9 cellular contexts compared by ENCODE assay signal in genomic region chr20:58515240-58516212, GRCh38. TPM values are rescaled to one million over a fixed set of nuclear protein-coding genes. Genes with fewer than 3 reads are reported as not detected.
DNase-seq lines count a peak whose midpoint lies in the region; ATAC-seq, FAIRE-seq and TF ChIP-seq lines count a peak whose summit lies in the region.
"Had no signal": no experiment of that assay in that cellular context is flagged by ENCODE, and none has a peak within 500 bp of the region (broad histone marks: within the 10 kb centered on the region; RNA-seq: fewer than 3 reads in every experiment).

TSS of gene APCDD1L (minus strand) at chr20:58515399. CDS start at chr20:58514707, 692 bp downstream.

- no peaks in the 10 kb centered on the region for H3K4me1 Mint-ChIP-seq in activated CD4-positive, alpha-beta T cell treated with anti-CD3 and anti-CD28 coated beads for 36 hours
- H3K4me1 Mint-ChIP-seq in activated T-cell treated with anti-CD3 and anti-CD28 coated beads, Interleukin-2, amount 50 U/mL, for 72 hours (ENCODE audit: low read depth), result peaks cover 8% of the 10 kb centered on the region

- POLR2A ChIA-PET in activated CD4-positive, alpha-beta T cell treated with anti-CD3 and anti-CD28 coated beads for 36 hours (lab: Charles Lee), result no interaction called here

- CTCF ChIA-PET in activated CD4-positive, alpha-beta T cell treated with anti-CD3 and anti-CD28 coated beads for 36 hours (lab: Charles Lee), result no interaction called here

- peaks cover 0 to 26% (median 18%) of the 10 kb centered on the region in 4 donors for H3K4me1 ChIP-seq in tibial artery

- H3K4me3 Mint-ChIP-seq in activated CD4-positive, alpha-beta T cell treated with anti-CD3 and anti-CD28 coated beads for 36 hours, result no peak within 1 kb of the TSS
- peak within 1 kb of the TSS in 1 of 2 donors; percentile 15 for H3K4me3 Mint-ChIP-seq in activated T-cell treated with anti-CD3 and anti-CD28 coated beads, Interleukin-2, amount 50 U/mL, for 72 hours

- ATAC-seq in activated CD4-positive, alpha-beta T cell treated with anti-CD3 and anti-CD28 coated beads for 36 hours, result no peak
- ATAC-seq in GM18519 (IDR thresholded peaks at IDR 0.05; ENCODE audit: low FRiP score, unreplicated experiment) (no peak), HG02763 (IDR thresholded peaks at IDR 0.05; ENCODE audit: unreplicated experiment) (no peak)
- no peak for ATAC-seq in activated T-cell treated with anti-CD3 and anti-CD28 coated beads, Interleukin-2, amount 50 U/mL, for 72 hours (replicated peaks in 1 of 2)

- H3K27ac Mint-ChIP-seq in activated CD4-positive, alpha-beta T cell treated with anti-CD3 and anti-CD28 coated beads for 36 hours, result no peak within 1 kb of the TSS
- H3K27ac Mint-ChIP-seq in activated T-cell treated with anti-CD3 and anti-CD28 coated beads, Interleukin-2, amount 50 U/mL, for 72 hours, result no peak within 1 kb of the TSS

- H3K27me3 ChIP-seq in bronchial epithelial cell (ENCODE audit: control insufficient read depth, insufficient read depth, low read length) (peaks cover 11% of the 10 kb centered on the region), tibial artery (peaks cover 0 to 10% of the 10 kb centered on the region in 2 donors)

- intact Hi-C loops in activated CD4-positive, alpha-beta T cell treated with anti-CD3 and anti-CD28 coated beads for 36 hours (cut with DNase I, micrococcal nuclease), result no loop called here
- intact Hi-C loops in tibial artery (cut with DNase I; ENCODE audit: low total_unique reads), result no loop called here

- TF ChIP-seq CTCF in bronchial epithelial cell (IDR thresholded peaks at IDR 0.05; ENCODE audit: insufficient read depth, low read length, severe bottlenecking) (no peak), tibial artery (IDR thresholded peaks at IDR 0.05) (no peak)

- H3K9me3 ChIP-seq in tibial artery, result no peaks in the 10 kb centered on the region

- no peaks in the 10 kb centered on the region for H3K36me3 Mint-ChIP-seq in activated CD4-positive, alpha-beta T cell treated with anti-CD3 and anti-CD28 coated beads for 36 hours (ENCODE audit: low read depth)
- no peaks in the 10 kb centered on the region for H3K36me3 Mint-ChIP-seq in activated T-cell treated with anti-CD3 and anti-CD28 coated beads, Interleukin-2, amount 50 U/mL, for 72 hours (ENCODE audit: insufficient read depth in 2 of 2)

- peaks cover 30% of the 10 kb centered on the region for H3K27me3 Mint-ChIP-seq in activated CD4-positive, alpha-beta T cell treated with anti-CD3 and anti-CD28 coated beads for 36 hours
- peaks cover 39% of the 10 kb centered on the region for H3K27me3 Mint-ChIP-seq in activated T-cell treated with anti-CD3 and anti-CD28 coated beads, Interleukin-2, amount 50 U/mL, for 72 hours (ENCODE audit: low read depth)

- no peaks in the 10 kb centered on the region for H3K9me3 Mint-ChIP-seq in activated CD4-positive, alpha-beta T cell treated with anti-CD3 and anti-CD28 coated beads for 36 hours (ENCODE audit: low read depth)
- peaks cover 0 to 3% of the 10 kb centered on the region in 2 donors for H3K9me3 Mint-ChIP-seq in activated T-cell treated with anti-CD3 and anti-CD28 coated beads, Interleukin-2, amount 50 U/mL, for 72 hours

- FAIRE-seq in bronchial epithelial cell (lab: Jason Lieb, UNC), result no peak
- FAIRE-seq: A204.1 had no signal

- H3K4me3 ChIP-seq in bronchial epithelial cell (ENCODE audit: low read depth, low read length) (peak within 1 kb of the TSS; percentile 30), tibial artery (peak within 1 kb of the TSS; percentile 48 to 53)

- H3K36me3 ChIP-seq in bronchial epithelial cell (ENCODE audit: control insufficient read depth, insufficient read depth, low read length) (no peaks in the 10 kb centered on the region), tibial artery (no peaks in the 10 kb centered on the region)

- peak; percentile 18 for DNase-seq in activated CD4-positive, alpha-beta T cell treated with anti-CD3 and anti-CD28 coated beads for 36 hours
- DNase-seq in activated CD4-positive, alpha-beta T cell treated with anti-CD3 and anti-CD28 coated beads for 48 hours, result no peak
- peak; percentile 65 for DNase-seq in bronchial epithelial cell (ENCODE audit: low read depth)
- DNase-seq in iPS-NIHi11 (ENCODE audit: low spot score), result peak; percentile 43
- DNase-seq in tibial artery, result peak in 1 of 2 donors; percentile 63
- DNase-seq in activated T-cell treated with anti-CD3 and anti-CD28 coated beads, Interleukin-2, amount 50 U/mL, for 72 hours, result no peak

- peak within 1 kb of the TSS in 1 of 2 donors; percentile 37 for H3K27ac ChIP-seq in tibial artery

RNA-seq across cellular contexts. Expression of gene APCDD1L, which starts in this region (rescaled TPM):
- not detected for total RNA-seq in activated CD4-positive, alpha-beta T cell treated with anti-CD3 and anti-CD28 coated beads for 36 hours
- under 0.01 TPM in 1 of 2 replicates, not detected in the other for total RNA-seq in bronchial epithelial cell
- total RNA-seq in activated T-cell treated with anti-CD3 and anti-CD28 coated beads, Interleukin-2, amount 50 U/mL, for 72 hours, result not detected

Comparison
In these comparisons a context has a peak if more than half of its experiments do, and no peak if none do; other contexts are left out.
1. Peak in DNase-seq in activated CD4-positive, alpha-beta T cell treated with anti-CD3 and anti-CD28 coated beads for 36 hours; RNA of the gene not detected or under 1 TPM.
2. Peak in DNase-seq and H3K4me3 ChIP-seq in bronchial epithelial cell; RNA of the gene not detected or under 1 TPM.